8 cellular contexts compared by ENCODE assay signal in the genomic region with DNA sequence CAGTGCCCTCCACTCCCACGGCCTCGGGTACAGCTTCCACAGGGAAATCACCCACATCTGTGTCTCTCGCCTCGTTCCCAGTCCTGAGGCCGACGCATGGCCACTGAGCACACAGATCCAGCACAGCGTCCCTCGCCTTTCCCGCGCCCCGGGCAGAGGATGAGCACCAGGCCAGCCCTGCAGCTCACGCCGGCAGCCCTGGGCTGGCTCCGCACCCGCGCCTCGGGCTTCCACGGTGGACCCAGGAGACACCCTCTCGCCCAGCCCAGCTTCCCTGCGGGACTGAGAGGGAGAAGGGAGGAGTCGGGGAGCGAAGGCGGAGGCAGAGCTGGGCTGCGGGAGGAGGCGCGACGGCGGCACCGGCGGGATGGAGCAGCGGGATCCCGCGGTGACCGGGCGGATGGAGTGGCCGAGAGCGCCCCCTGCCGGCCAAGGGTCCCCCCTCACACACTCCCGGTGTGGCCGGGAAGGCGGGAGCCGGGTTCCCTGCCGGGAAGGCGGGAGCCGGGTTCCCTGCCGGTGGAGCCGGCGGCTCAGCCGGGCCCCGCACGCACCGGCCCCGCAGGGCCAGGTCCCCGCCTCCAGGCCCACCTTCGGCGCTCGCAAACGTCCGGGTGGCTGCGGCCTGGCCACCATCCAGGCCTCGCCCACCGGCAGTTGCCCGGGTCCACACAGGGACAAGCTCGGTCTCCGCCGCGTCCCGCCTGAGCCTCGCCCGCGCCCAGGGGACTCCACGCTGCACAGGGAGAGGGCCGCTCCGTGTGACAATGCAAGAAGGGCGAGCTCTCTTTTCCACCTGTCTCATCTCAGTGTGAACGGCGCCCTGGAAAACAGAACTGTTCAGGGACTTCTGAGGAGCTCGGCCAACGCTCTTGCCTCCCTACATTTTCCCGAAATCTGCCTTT.
A peak's percentile ranks its signal among the peaks of the same experiment; 100 is the strongest.
DNase-seq lines count a peak whose midpoint lies in the region; ATAC-seq and TF ChIP-seq lines count a peak whose summit lies in the region.

No MANE protein-coding gene starts in this region.

- peak; percentile 28 for DNase-seq in AG09309 (ENCODE audit: low read depth)
- peak; percentile 78 for DNase-seq in NCI-H510A (lab: John Stamatoyannopoulos, UW)
- peak; percentile 17 to 48 for DNase-seq in activated CD8-positive, alpha-beta memory T cell treated with anti-CD3 and anti-CD28 coated beads for 1 hour (ENCODE audit: extremely low read depth in 1 of 2, low read depth in 1 of 2)
- peak; percentile 19 for DNase-seq in effector CD8-positive, alpha-beta T cell (lab: John Stamatoyannopoulos, UW)
- DNase-seq in medulla oblongata (ENCODE audit: extremely low spot score), result peak; percentile 82
- DNase-seq in stimulated activated CD4-positive, alpha-beta T cell treated with anti-CD3 and anti-CD28 coated beads, TNF-alpha, amount 100 ng/mL, for 48 hours (ENCODE audit: low read depth in 3 of 3), result peak; percentile 30 to 78 (median 49)

- peak overlapping the region; percentile 58 for H3K4me3 ChIP-seq in AG09309 (ENCODE audit: control insufficient read depth, low read depth, low read length)

- ATAC-seq in GM19023 (IDR thresholded peaks at IDR 0.05; ENCODE audit: unreplicated experiment), result peak; percentile 81
- peak; percentile 72 for ATAC-seq in HG03159 (IDR thresholded peaks at IDR 0.05; ENCODE audit: unreplicated experiment)

- peak; percentile 76 for TF ChIP-seq CTCF in AG09309 (IDR thresholded peaks at IDR 0.05; ENCODE audit: control insufficient read depth, insufficient read depth, low read depth, low read length, missing control alignments)

Comparison
In these comparisons a context has a peak if more than half of its experiments do, and no peak if none do; other contexts are left out.
1. Peak in every context shown above with its lines: DNase-seq, ATAC-seq and H3K4me3 ChIP-seq.
2. DNase-seq: peak in every context shown above with its lines; median percentile 82 in medulla oblongata; 78 in NCI-H510A; 49 in stimulated activated CD4-positive, alpha-beta T cell treated with anti-CD3 and anti-CD28 coated beads, TNF-alpha, amount 100 ng/mL, for 48 hours; 32 in activated CD8-positive, alpha-beta memory T cell treated with anti-CD3 and anti-CD28 coated beads for 1 hour; 28 in AG09309; 19 in effector CD8-positive, alpha-beta T cell.